ENCODE assay signal across 7 cellular contexts in genomic region chr12:122860854-122861585, GRCh38. TPM values are rescaled to one million over a fixed set of nuclear protein-coding genes. Genes with fewer than 3 reads are reported as not detected.
DNase-seq lines count a peak whose midpoint lies in the region; ATAC-seq and TF ChIP-seq lines count a peak whose summit lies in the region.

No MANE protein-coding gene starts in this region.

- H3K27me3 ChIP-seq in Peyer's patch: no peaks in the 10 kb centered on the region
- H3K27me3 ChIP-seq in transverse colon: no peaks in the 10 kb centered on the region

- peaks cover 5 to 6% of the 10 kb centered on the region in 2 donors for H3K4me1 Mint-ChIP-seq in natural killer cell treated with Interleukin-12 subunit alpha and Interleukin-12 subunit beta and Interleukin-15 and Interleukin-18, amount 100 ng/mL, for 72 hours (ENCODE audit: low read depth in 2 of 2)

- no peak for TF ChIP-seq POLR2A in Peyer's patch (IDR thresholded peaks at IDR 0.05)
- TF ChIP-seq POLR2A in transverse colon (IDR thresholded peaks at IDR 0.05): no peak

- no peaks in the 10 kb centered on the region for H3K36me3 Mint-ChIP-seq in natural killer cell treated with Interleukin-12 subunit alpha and Interleukin-12 subunit beta and Interleukin-15 and Interleukin-18, amount 100 ng/mL, for 72 hours

- H3K27ac Mint-ChIP-seq in natural killer cell treated with Interleukin-12 subunit alpha and Interleukin-12 subunit beta and Interleukin-15 and Interleukin-18, amount 100 ng/mL, for 72 hours: no peak overlapping the region

- TF ChIP-seq CTCF in Peyer's patch (IDR thresholded peaks at IDR 0.05) (no peak), transverse colon (IDR thresholded peaks at IDR 0.05) (no peak)

- intact Hi-C loops in transverse colon (cut with DNase I; ENCODE audit: low total_unique reads): loop anchor here (5.0 kb wide), 1 partner anchor 91 kb away; no protein-coding TSS in a partner anchor

- H3K9me3 Mint-ChIP-seq in natural killer cell treated with Interleukin-12 subunit alpha and Interleukin-12 subunit beta and Interleukin-15 and Interleukin-18, amount 100 ng/mL, for 72 hours: no peaks in the 10 kb centered on the region

- no peaks in the 10 kb centered on the region for H3K27me3 Mint-ChIP-seq in natural killer cell treated with Interleukin-12 subunit alpha and Interleukin-12 subunit beta and Interleukin-15 and Interleukin-18, amount 100 ng/mL, for 72 hours

- peaks cover 0 to 56% (median 0%) of the 10 kb centered on the region in 3 donors for H3K36me3 ChIP-seq in Peyer's patch
- no peaks in the 10 kb centered on the region for H3K36me3 ChIP-seq in transverse colon

- H3K27ac ChIP-seq in Peyer's patch: peak overlapping the region in 3 of 4 donors; percentile 9 to 83 (median 26)
- peak overlapping the region; percentile 27 to 80 (median 77) for H3K27ac ChIP-seq in transverse colon

- DNase-seq in Peyer's patch: peak in 1 of 3 donors; percentile 57
- DNase-seq in natural killer cell treated with Interleukin-12 subunit alpha and Interleukin-12 subunit beta and Interleukin-15 and Interleukin-18, amount 100 ng/mL, for 72 hours (ENCODE audit: low spot score): peak; percentile 54
- DNase-seq in transverse colon: no peak
- DNase-seq in occipital lobe (lab: John Stamatoyannopoulos, UW): no peak
- no peak for DNase-seq in retina

- no peak overlapping the region for H3K4me3 Mint-ChIP-seq in natural killer cell treated with Interleukin-12 subunit alpha and Interleukin-12 subunit beta and Interleukin-15 and Interleukin-18, amount 100 ng/mL, for 72 hours

- peaks cover 0 to 35% (median 6%) of the 10 kb centered on the region in 4 donors for H3K4me1 ChIP-seq in Peyer's patch
- H3K4me1 ChIP-seq in transverse colon: peaks cover 12 to 34% (median 22%) of the 10 kb centered on the region in 4 donors

- no peak for TF ChIP-seq EP300 in transverse colon (IDR thresholded peaks at IDR 0.05; ENCODE audit: low read depth)

- WGBS in transverse colon (ENCODE audit: low coverage in 1 of 2), 2 donors: 83% methylated on average over 23 of the region's 23 CpGs; no CpG with 5 or more reads in 1 of the 2 donors

- H3K9me3 ChIP-seq in Peyer's patch (no peaks in the 10 kb centered on the region), transverse colon (no peaks in the 10 kb centered on the region)

- ATAC-seq in esophagus mucosa (peak; percentile 1), GM18502 (IDR thresholded peaks at IDR 0.05; ENCODE audit: poor library complexity, unreplicated experiment) (no peak)
- no peak for ATAC-seq in natural killer cell treated with Interleukin-12 subunit alpha and Interleukin-12 subunit beta and Interleukin-15 and Interleukin-18, amount 100 ng/mL, for 72 hours

- in situ Hi-C loops in transverse colon (cut with MboI; ENCODE audit: low pct_ligation_motif_present in 1 of 4, low pct_unique_long_range_greater_than_20kb in 1 of 4, low sequenced_read_pairs in 3 of 4): loop anchor here in 3 of 4 donors (5.0 to 25.0 kb wide), 2 partner anchors 91 to 376 kb away; partner anchors contain the start of genes MPHOSPH9 (in 2 of the 3) and MTRFR (in 2 of the 3)

- H3K4me3 ChIP-seq in Peyer's patch (no peak overlapping the region), transverse colon (no peak overlapping the region)

RNA-seq across cellular contexts. Expression of gene HIP1R, which starts 25.8 kb away (rescaled TPM):
- 100 to 1,000 TPM; 208 to 265 (median 238) TPM for total RNA-seq in Peyer's patch
- total RNA-seq in esophagus mucosa: 26.4 TPM
- 10 to 100 TPM; 14.8 to 48.9 TPM for total RNA-seq in natural killer cell treated with Interleukin-12 subunit alpha and Interleukin-12 subunit beta and Interleukin-15 and Interleukin-18, amount 100 ng/mL, for 72 hours
- total RNA-seq in transverse colon: 100 to 1,000 TPM in 2 of 4 donors, 10 to 100 TPM in 2; 72.4 to 459 (median 146) TPM
- total RNA-seq in occipital lobe: 70.0 TPM

RNA-seq across cellular contexts. Expression of gene VPS37B, which starts 34.9 kb away (rescaled TPM):
- total RNA-seq in Peyer's patch (10 to 100 TPM; 49.5 to 92.8 (median 58.4) TPM), esophagus mucosa (51.4 TPM), transverse colon (100 to 1,000 TPM in 2 of 4 donors, 10 to 100 TPM in 2; 46.6 to 126 (median 104) TPM), occipital lobe (15.3 TPM)
- total RNA-seq in natural killer cell treated with Interleukin-12 subunit alpha and Interleukin-12 subunit beta and Interleukin-15 and Interleukin-18, amount 100 ng/mL, for 72 hours: 10 to 100 TPM; 42.6 to 46.9 TPM
